ENCODE assay signal across 27 cellular contexts in genomic region chr1:167739752-167740151, GRCh38. TPM values are rescaled to one million over a fixed set of nuclear protein-coding genes. Genes with fewer than 3 reads are reported as not detected.
DNase-seq lines count a peak whose midpoint lies in the region; TF ChIP-seq lines count a peak whose summit lies in the region.
"Had no signal": no experiment of that assay in that cellular context is flagged by ENCODE, and none has a peak within 500 bp of the region (broad histone marks: within the 10 kb centered on the region; RNA-seq: fewer than 3 reads in every experiment).

No MANE protein-coding gene starts in this region.

- H3K27me3 ChIP-seq in cardiac muscle cell = no peaks in the 10 kb centered on the region
- no peaks in the 10 kb centered on the region for H3K27me3 ChIP-seq in right atrium auricular region
- H3K27me3 ChIP-seq in endodermal cell (ENCODE audit: control insufficient read depth, insufficient read depth, low read length, poor library complexity, severe bottlenecking) = peaks cover 33% of the 10 kb centered on the region
- no peaks in the 10 kb centered on the region for H3K27me3 ChIP-seq in testis

- intact Hi-C loops in head of caudate nucleus (cut with DNase I) = no loop called here
- intact Hi-C loops in testis (cut with DNase I; ENCODE audit: low total_unique reads) = no loop called here

- WGBS in endodermal cell (ENCODE audit: insufficient coverage in 1 of 2, insufficient read length in 1 of 2), 2 experiments = 84 to 86% methylated on average over 3 of the region's 3 CpGs
- 43 to 57% methylated on average over 3 of the region's 3 CpGs for WGBS in testis, 2 donors

- peaks cover 8% of the 10 kb centered on the region for H3K4me1 ChIP-seq in cardiac muscle cell (ENCODE audit: low read depth)
- H3K4me1 ChIP-seq in right atrium auricular region = no peaks in the 10 kb centered on the region
- no peaks in the 10 kb centered on the region for H3K4me1 ChIP-seq in endodermal cell (ENCODE audit: control insufficient read depth, insufficient read depth, low read length)
- peaks cover 8% of the 10 kb centered on the region for H3K4me1 ChIP-seq in testis

- H3K36me3 ChIP-seq in cardiac muscle cell (no peaks in the 10 kb centered on the region), right atrium auricular region (no peaks in the 10 kb centered on the region), endodermal cell (ENCODE audit: control insufficient read depth, insufficient read depth, low read length) (peaks cover 5% of the 10 kb centered on the region), testis (ENCODE audit: low read depth, missing control alignments) (no peaks in the 10 kb centered on the region)

- H3K4me3 Mint-ChIP-seq in endodermal cell (no peak overlapping the region), nephron (no peak overlapping the region)
- H3K4me3 Mint-ChIP-seq: CD4-positive, alpha-beta T cell; naive B cell; stimulated activated memory B cell treated with anti-CD40 and anti-IgM and Interleukin-4, amounts not matched to agents 10 μg/mL and 1 μg/mL and 100 μg/mL, for 72 hours; T-helper 1 cell treated with Interleukin-12 subunit alpha and Interleukin-12 subunit beta and Interleukin-4 antibody, amounts not matched to agents 30 μg/mL and 1 μg/mL, for 36 hours had no signal

- TF ChIP-seq CTCF in cardiac muscle cell (IDR thresholded peaks at IDR 0.05; ENCODE audit: low read depth, low read length) (no peak), right atrium auricular region (IDR thresholded peaks at IDR 0.05) (no peak), endodermal cell (conservative IDR thresholded peaks at IDR 0.05) (no peak), nephron (IDR thresholded peaks at IDR 0.05; ENCODE audit: unreplicated experiment in 3 of 3) (no peak), testis (IDR thresholded peaks at IDR 0.05) (no peak)

- no peak overlapping the region for H3K4me3 ChIP-seq in cardiac muscle cell
- no peak overlapping the region for H3K4me3 ChIP-seq in right atrium auricular region
- H3K4me3 ChIP-seq in endodermal cell (ENCODE audit: low read length) = no peak overlapping the region
- no peak overlapping the region for H3K4me3 ChIP-seq in testis
- H3K4me3 ChIP-seq: dorsolateral prefrontal cortex, PC-9, psoas muscle had no signal

- peak overlapping the region; percentile 70 for H3K27ac ChIP-seq in cardiac muscle cell
- H3K27ac ChIP-seq in right atrium auricular region = no peak overlapping the region
- H3K27ac ChIP-seq in endodermal cell (ENCODE audit: low read depth, low read length) = no peak overlapping the region
- no peak overlapping the region for H3K27ac ChIP-seq in testis
- H3K27ac ChIP-seq: dorsolateral prefrontal cortex, PC-9, psoas muscle had no signal

- H3K9me3 Mint-ChIP-seq in endodermal cell (peaks cover 8% of the 10 kb centered on the region), nephron (peaks cover 5% of the 10 kb centered on the region)
- H3K9me3 Mint-ChIP-seq: CD4-positive, alpha-beta T cell; naive B cell; stimulated activated memory B cell treated with anti-CD40 and anti-IgM and Interleukin-4, amounts not matched to agents 10 μg/mL and 1 μg/mL and 100 μg/mL, for 72 hours had no signal

- H3K9ac ChIP-seq in endodermal cell (ENCODE audit: extremely low read depth, low read length, poor library complexity, severe bottlenecking) = no peak overlapping the region

- H3K27me3 Mint-ChIP-seq in endodermal cell (ENCODE audit: insufficient read depth) (peaks cover 11% of the 10 kb centered on the region), nephron (ENCODE audit: low read depth) (no peaks in the 10 kb centered on the region)
- H3K27me3 Mint-ChIP-seq: CD4-positive, alpha-beta T cell; naive B cell; stimulated activated memory B cell treated with anti-CD40 and anti-IgM and Interleukin-4, amounts not matched to agents 10 μg/mL and 1 μg/mL and 100 μg/mL, for 72 hours had no signal

- H3K27ac Mint-ChIP-seq in endodermal cell (peak overlapping the region; percentile 2), nephron (peak overlapping the region; percentile 8 to 73 (median 47))
- H3K27ac Mint-ChIP-seq: CD4-positive, alpha-beta T cell; stimulated activated memory B cell treated with anti-CD40 and anti-IgM and Interleukin-4, amounts not matched to agents 10 μg/mL and 1 μg/mL and 100 μg/mL, for 72 hours; T-helper 1 cell treated with Interleukin-12 subunit alpha and Interleukin-12 subunit beta and Interleukin-4 antibody, amounts not matched to agents 30 μg/mL and 1 μg/mL, for 36 hours had no signal

- peaks cover 37% of the 10 kb centered on the region for H3K4me1 Mint-ChIP-seq in endodermal cell
- peaks cover 10% of the 10 kb centered on the region for H3K4me1 Mint-ChIP-seq in nephron

- H3K9me3 ChIP-seq in cardiac muscle cell (ENCODE audit: low read depth) = no peaks in the 10 kb centered on the region
- H3K9me3 ChIP-seq in right atrium auricular region = no peaks in the 10 kb centered on the region
- peaks cover 13% of the 10 kb centered on the region for H3K9me3 ChIP-seq in endodermal cell (ENCODE audit: control insufficient read depth, low read length)
- H3K9me3 ChIP-seq in testis = no peaks in the 10 kb centered on the region
- H3K9me3 ChIP-seq: psoas muscle had no signal

- TF ChIP-seq POLR2A in testis (IDR thresholded peaks at IDR 0.05) = no peak

- H3K36me3 Mint-ChIP-seq in endodermal cell (ENCODE audit: low read depth) (peaks cover 10% of the 10 kb centered on the region), nephron (ENCODE audit: low read depth) (peaks cover 37% of the 10 kb centered on the region)
- H3K36me3 Mint-ChIP-seq: naive B cell had no signal

- DNase-seq in cardiac muscle cell (ENCODE audit: low read depth in 1 of 2, low spot score in 1 of 2) (peak in 1 of 2 donors; percentile 62), right atrium auricular region (ENCODE audit: low spot score) (no peak), endodermal cell (no peak), head of caudate nucleus (no peak), testis (no peak), NCI-H1930 (lab: John Stamatoyannopoulos, UW) (no peak)
- DNase-seq in activated CD4-positive, alpha-beta T cell treated with anti-CD3 and anti-CD28 coated beads for 4 hours = no peak
- DNase-seq: activated CD4-positive, alpha-beta T cell treated with anti-CD3 and anti-CD28 coated beads, Interleukin-2, amount 50 U/mL, for 48 hours; activated naive CD4-positive, alpha-beta T cell treated with Interleukin-2 at 50 U/mL for 16 hours; AML-193; CD4-positive, alpha-beta T cell; DMS 273 treated with DMSO at 0.1 percent for 48 hours; dorsolateral prefrontal cortex; EL; KG1; mesendoderm; naive B cell; NCI-H2029; NCI-H226; NCI-H526 treated with DMSO at 0.1 percent for 48 hours; nucleus accumbens; PC-9; psoas muscle; substantia nigra had no signal

RNA-seq across cellular contexts. Expression of gene MPZL1, which starts 18.0 kb away (rescaled TPM):
- 65.0 and 107 TPM in 2 replicates for total RNA-seq in cardiac muscle cell
- polyA plus RNA-seq in cardiac muscle cell = 114 and 136 TPM in 2 replicates
- total RNA-seq in right atrium auricular region = 10 to 100 TPM; 22.4 to 52.0 TPM
- total RNA-seq in endodermal cell = 100 to 1,000 TPM; 111 to 114 TPM
- 72.9 TPM for polyA plus RNA-seq in endodermal cell (2013, experiment 1 of 2)
- polyA plus RNA-seq in endodermal cell (2013, experiment 2 of 2) = 82.6 TPM
- 100 to 1,000 TPM; 154 to 160 TPM for total RNA-seq in testis
- polyA plus RNA-seq in testis (ENCODE audit: insufficient read depth, low read depth, low replicate concordance) = 148 TPM
